ENCODE assay signal across 9 cellular contexts in the genomic region with DNA sequence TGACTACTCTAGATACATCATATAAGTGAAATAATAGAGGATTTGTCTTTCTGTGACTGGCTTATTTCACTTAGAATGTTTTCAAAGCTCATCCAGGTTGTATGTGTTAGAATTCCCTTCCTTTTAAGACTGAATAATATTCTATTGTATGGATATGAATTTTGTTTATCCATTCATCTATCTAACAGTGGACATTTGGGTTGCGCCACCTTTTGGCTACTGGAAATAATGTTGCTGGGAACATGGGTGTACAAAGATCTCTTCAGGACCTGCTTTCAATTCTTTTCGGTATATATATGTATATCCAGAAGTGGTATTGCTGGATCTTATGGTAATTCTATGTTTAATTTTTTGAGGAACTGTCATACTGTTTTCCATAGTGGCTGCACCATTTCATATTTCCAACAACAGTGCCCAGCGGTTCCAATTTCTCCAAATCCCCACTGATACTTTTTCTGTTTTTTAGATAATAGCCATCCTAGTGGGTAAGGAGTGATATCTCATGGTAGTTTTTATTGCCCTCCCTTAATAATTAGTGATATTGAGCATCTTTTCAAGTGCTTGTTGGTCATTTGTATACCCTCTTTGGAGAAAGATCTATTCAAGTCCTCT. TPM values are rescaled to one million over a fixed set of nuclear protein-coding genes. Genes with fewer than 3 reads are reported as not detected.
DNase-seq lines count a peak whose midpoint lies in the region; ATAC-seq and TF ChIP-seq lines count a peak whose summit lies in the region.
"Had no signal": no experiment of that assay in that cellular context is flagged by ENCODE, and none has a peak within 500 bp of the region (broad histone marks: within the 10 kb centered on the region; RNA-seq: fewer than 3 reads in every experiment).

No MANE protein-coding gene starts in this region.

- peaks cover 15% of the 10 kb centered on the region for H3K4me1 Mint-ChIP-seq in WTC11

- ATAC-seq in stimulated activated naive CD8-positive, alpha-beta T cell treated with anti-CD3 and anti-CD28 coated beads, Interleukin-15, Interleukin-2, amounts not matched to agents 100 U/mL and 50 U/mL, for 24 hours: no peak
- ATAC-seq in WTC11 (no peak), GM21576 (IDR thresholded peaks at IDR 0.05; ENCODE audit: unreplicated experiment) (no peak), HG02840 (IDR thresholded peaks at IDR 0.05; ENCODE audit: low FRiP score, unreplicated experiment) (no peak)
- ATAC-seq: right cardiac atrium had no signal

- no peaks in the 10 kb centered on the region for H3K36me3 Mint-ChIP-seq in WTC11

- no peaks in the 10 kb centered on the region for H3K9me3 Mint-ChIP-seq in WTC11

- TF ChIP-seq CTCF in AG04449 (IDR thresholded peaks at IDR 0.05; ENCODE audit: insufficient read depth, low read length, missing control alignments) (peak; percentile 51), GM12865 (IDR thresholded peaks at IDR 0.05; ENCODE audit: insufficient read depth, low read depth, low read length, missing control alignments) (peak; percentile 22), RWPE1 (conservative IDR thresholded peaks at IDR 0.05; ENCODE audit: low read depth) (peak; percentile 75), WTC11 (IDR thresholded peaks at IDR 0.05) (no peak)

- POLR2A ChIA-PET in AG04449 (lab: Yijun Ruan, JAX): interaction anchor here (0.6 kb wide), 1 partner anchor 133 kb away, joined by 3 read pairs; no protein-coding TSS in a partner anchor
- POLR2A ChIA-PET in RWPE1 (lab: Yijun Ruan, JAX; ENCODE audit: low non-redundant PET): no interaction called here
- POLR2A ChIA-PET in WTC11 (lab: Charles Lee): no interaction called here

- peaks cover 58% of the 10 kb centered on the region for H3K27me3 Mint-ChIP-seq in WTC11 (ENCODE audit: low read depth)

- no peak overlapping the region for H3K27ac Mint-ChIP-seq in WTC11

- DNase-seq in AG04449 (ENCODE audit: low read depth, low spot score): no peak
- DNase-seq in GM12865 (ENCODE audit: low read depth): peak; percentile 30
- no peak for DNase-seq in RWPE1 (ENCODE audit: low spot score)
- DNase-seq in glomerular visceral epithelial cell (ENCODE audit: extremely low spot score): peak; percentile 27
- DNase-seq in stimulated activated naive CD8-positive, alpha-beta T cell treated with anti-CD3 and anti-CD28 coated beads, Interleukin-15, Interleukin-2, amounts not matched to agents 100 U/mL and 50 U/mL, for 24 hours: no peak
- no peak for DNase-seq in WTC11 (ENCODE audit: low spot score)
- DNase-seq: right cardiac atrium had no signal

- H3K27ac ChIP-seq in RWPE1: no peak overlapping the region

- CTCF ChIA-PET in AG04449 (lab: Yijun Ruan, JAX): interaction anchor here (0.7 to 4.3 kb wide), 11 partner anchors 11 to 385 kb away, joined by 3 to 26 read pairs (median 5); no protein-coding TSS in a partner anchor
- CTCF ChIA-PET in RWPE1 (lab: Yijun Ruan, JAX): interaction anchor here (0.6 to 0.7 kb wide), 3 partner anchors 17 to 380 kb away, joined by 3 to 4 read pairs (median 4); no protein-coding TSS in a partner anchor
- CTCF ChIA-PET in WTC11 (lab: Charles Lee): no interaction called here

- no peak overlapping the region for H3K4me3 ChIP-seq in AG04449 (ENCODE audit: low read depth, low read length)
- no peak overlapping the region for H3K4me3 ChIP-seq in GM12865 (ENCODE audit: low read depth, low read length)

- H3K4me3 Mint-ChIP-seq in WTC11: no peak overlapping the region

TF ChIP-seq in WTC11, 78 proteins besides CTCF, POLR2A, EP300 and RAD21:
- TF ChIP-seq, protein P1, sequence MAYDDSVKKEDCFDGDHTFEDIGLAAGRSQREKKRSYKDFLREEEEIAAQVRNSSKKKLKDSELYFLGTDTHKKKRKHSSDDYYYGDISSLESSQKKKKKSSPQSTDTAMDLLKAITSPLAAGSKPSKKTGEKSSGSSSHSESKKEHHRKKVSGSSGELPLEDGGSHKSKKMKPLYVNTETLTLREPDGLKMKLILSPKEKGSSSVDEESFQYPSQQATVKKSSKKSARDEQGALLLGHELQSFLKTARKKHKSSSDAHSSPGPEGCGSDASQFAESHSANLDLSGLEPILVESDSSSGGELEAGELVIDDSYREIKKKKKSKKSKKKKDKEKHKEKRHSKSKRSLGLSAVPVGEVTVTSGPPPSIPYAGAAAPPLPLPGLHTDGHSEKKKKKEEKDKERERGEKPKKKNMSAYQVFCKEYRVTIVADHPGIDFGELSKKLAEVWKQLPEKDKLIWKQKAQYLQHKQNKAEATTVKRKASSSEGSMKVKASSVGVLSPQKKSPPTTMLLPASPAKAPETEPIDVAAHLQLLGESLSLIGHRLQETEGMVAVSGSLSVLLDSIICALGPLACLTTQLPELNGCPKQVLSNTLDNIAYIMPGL (CRISPR knock-in tag; IDR thresholded peaks at IDR 0.05): no peak
- TF ChIP-seq MYBL2 (CRISPR knock-in tag; IDR thresholded peaks at IDR 0.05) (no peak), ZNF423 (CRISPR knock-in tag; IDR thresholded peaks at IDR 0.05) (no peak), NR3C1 (CRISPR knock-in tag; conservative IDR thresholded peaks at IDR 0.05; ENCODE audit: low read depth) (no peak), FOXJ3 (CRISPR knock-in tag; IDR thresholded peaks at IDR 0.05; ENCODE audit: borderline replicate concordance) (no peak), ETV6 (CRISPR knock-in tag; IDR thresholded peaks at IDR 0.05) (no peak), ZBTB21 (CRISPR knock-in tag; IDR thresholded peaks at IDR 0.05; ENCODE audit: borderline replicate concordance) (no peak)
- TF ChIP-seq, protein P2, sequence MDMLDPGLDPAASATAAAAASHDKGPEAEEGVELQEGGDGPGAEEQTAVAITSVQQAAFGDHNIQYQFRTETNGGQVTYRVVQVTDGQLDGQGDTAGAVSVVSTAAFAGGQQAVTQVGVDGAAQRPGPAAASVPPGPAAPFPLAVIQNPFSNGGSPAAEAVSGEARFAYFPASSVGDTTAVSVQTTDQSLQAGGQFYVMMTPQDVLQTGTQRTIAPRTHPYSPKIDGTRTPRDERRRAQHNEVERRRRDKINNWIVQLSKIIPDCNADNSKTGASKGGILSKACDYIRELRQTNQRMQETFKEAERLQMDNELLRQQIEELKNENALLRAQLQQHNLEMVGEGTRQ (CRISPR knock-in tag; IDR thresholded peaks at IDR 0.05): no peak
- TF ChIP-seq, protein P3, sequence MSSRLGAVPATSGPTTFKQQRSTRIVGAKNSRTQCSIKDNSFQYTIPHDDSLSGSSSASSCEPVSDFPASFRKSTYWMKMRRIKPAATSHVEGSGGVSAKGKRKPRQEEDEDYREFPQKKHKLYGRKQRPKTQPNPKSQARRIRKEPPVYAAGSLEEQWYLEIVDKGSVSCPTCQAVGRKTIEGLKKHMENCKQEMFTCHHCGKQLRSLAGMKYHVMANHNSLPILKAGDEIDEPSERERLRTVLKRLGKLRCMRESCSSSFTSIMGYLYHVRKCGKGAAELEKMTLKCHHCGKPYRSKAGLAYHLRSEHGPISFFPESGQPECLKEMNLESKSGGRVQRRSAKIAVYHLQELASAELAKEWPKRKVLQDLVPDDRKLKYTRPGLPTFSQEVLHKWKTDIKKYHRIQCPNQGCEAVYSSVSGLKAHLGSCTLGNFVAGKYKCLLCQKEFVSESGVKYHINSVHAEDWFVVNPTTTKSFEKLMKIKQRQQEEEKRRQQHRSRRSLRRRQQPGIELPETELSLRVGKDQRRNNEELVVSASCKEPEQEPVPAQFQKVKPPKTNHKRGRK (CRISPR knock-in tag; IDR thresholded peaks at IDR 0.05; ENCODE audit: borderline replicate concordance): no peak
- TF ChIP-seq, protein P4, sequence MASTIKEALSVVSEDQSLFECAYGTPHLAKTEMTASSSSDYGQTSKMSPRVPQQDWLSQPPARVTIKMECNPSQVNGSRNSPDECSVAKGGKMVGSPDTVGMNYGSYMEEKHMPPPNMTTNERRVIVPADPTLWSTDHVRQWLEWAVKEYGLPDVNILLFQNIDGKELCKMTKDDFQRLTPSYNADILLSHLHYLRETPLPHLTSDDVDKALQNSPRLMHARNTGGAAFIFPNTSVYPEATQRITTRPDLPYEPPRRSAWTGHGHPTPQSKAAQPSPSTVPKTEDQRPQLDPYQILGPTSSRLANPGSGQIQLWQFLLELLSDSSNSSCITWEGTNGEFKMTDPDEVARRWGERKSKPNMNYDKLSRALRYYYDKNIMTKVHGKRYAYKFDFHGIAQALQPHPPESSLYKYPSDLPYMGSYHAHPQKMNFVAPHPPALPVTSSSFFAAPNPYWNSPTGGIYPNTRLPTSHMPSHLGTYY (CRISPR knock-in tag; IDR thresholded peaks at IDR 0.05): no peak
TF ChIP-seq in WTC11: peak in this region for 0.

RNA-seq across cellular contexts. Expression of a gene that starts 3.4 kb away (rescaled TPM):
- total RNA-seq in WTC11 (2021): 4.6 to 6.3 TPM (median 4.9 TPM) in 3 replicates

Comparison
In these comparisons a context has a peak if more than half of its experiments do, and no peak if none do; other contexts are left out.
1. DNase-seq: peak in GM12865 (single experiment) and glomerular visceral epithelial cell (single experiment); none in AG04449 (single experiment), RWPE1 (single experiment), stimulated activated naive CD8-positive, alpha-beta T cell treated with anti-CD3 and anti-CD28 coated beads, Interleukin-15, Interleukin-2, amounts not matched to agents 100 U/mL and 50 U/mL, for 24 hours (single experiment) and WTC11 (single experiment).